ENCODE assay signal across 1 cellular context in genomic region chr1:153687346-153687745, GRCh38.
TF ChIP-seq lines count a peak whose summit lies in the region.

No MANE protein-coding gene starts in this region.

TF ChIP-seq in HepG2, 621 proteins besides CTCF, POLR2A, EP300 and RAD21:
- TF ChIP-seq, protein P1, sequence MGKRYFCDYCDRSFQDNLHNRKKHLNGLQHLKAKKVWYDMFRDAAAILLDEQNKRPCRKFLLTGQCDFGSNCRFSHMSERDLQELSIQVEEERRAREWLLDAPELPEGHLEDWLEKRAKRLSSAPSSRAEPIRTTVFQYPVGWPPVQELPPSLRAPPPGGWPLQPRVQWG (CRISPR knock-in tag; IDR thresholded peaks at IDR 0.05; ENCODE audit: borderline replicate concordance, low read depth), result no peak
- peak; percentile 28; the same call in 1 of the 2 replicates for TF ChIP-seq HNF4A (CRISPR knock-in tag; IDR thresholded peaks at IDR 0.05)
- no peak for TF ChIP-seq KMT2B (CRISPR knock-in tag; IDR thresholded peaks at IDR 0.05)
